In the genomic region with DNA sequence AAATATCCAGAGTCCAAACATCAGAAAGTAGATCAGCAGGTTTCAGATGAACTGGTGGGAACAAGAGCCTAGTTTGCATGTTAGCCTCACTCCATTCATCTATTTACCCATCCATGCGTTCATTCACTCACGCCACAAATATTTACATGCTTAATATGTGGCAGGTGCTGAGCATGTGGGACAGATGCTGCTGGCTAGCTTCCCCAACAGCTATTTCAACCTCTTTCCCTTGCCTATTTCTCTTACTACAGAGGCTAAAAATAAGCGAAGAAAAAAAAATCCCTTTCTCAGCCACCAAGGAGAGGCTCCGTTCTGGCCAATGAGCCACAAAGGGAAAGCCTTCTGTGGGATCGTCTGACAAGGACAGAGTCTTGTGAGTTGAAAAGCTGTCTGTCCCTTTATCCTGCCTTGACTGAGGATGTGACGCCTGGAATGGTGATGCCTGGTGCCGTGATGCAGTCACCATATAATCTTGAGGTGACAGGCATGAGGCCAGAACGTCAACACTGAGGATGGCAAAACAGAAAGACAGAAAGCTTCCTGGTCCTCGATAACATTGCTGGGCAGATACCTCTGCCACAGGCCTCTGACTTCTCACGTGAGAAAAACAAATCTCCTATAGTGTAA, we compare ENCODE assay signal across 10 cellular contexts.
DNase-seq lines count a peak whose midpoint lies in the region; ATAC-seq and TF ChIP-seq lines count a peak whose summit lies in the region.
"Had no signal": no experiment of that assay in that cellular context is flagged by ENCODE, and none has a peak within 500 bp of the region (broad histone marks: within the 10 kb centered on the region; RNA-seq: fewer than 3 reads in every experiment).

No MANE protein-coding gene starts in this region.

- peak overlapping the region; percentile 57 for H3K4me2 ChIP-seq in BLaER1

- H3K27ac ChIP-seq in BLaER1 (0 out of 2 replicates have a peak overlapping the region, but pooled peaks have one; percentile 7), left lung (no peak overlapping the region), WERI-Rb-1 (no peak overlapping the region)
- H3K27ac ChIP-seq: Peyer's patch had no signal

- ATAC-seq in GM19372 (IDR thresholded peaks at IDR 0.05; ENCODE audit: low read depth, unreplicated experiment): peak; percentile 67
- ATAC-seq in HG03139 (IDR thresholded peaks at IDR 0.05; ENCODE audit: unreplicated experiment): peak; percentile 84
- no peak for ATAC-seq in left lung
- ATAC-seq in mucosa of descending colon: no peak
- ATAC-seq in stimulated activated naive B cell treated with anti-CD40 and anti-IgM and Interleukin-4, amounts not matched to agents 10 μg/mL and 1 μg/mL and 100 μg/mL, for 72 hours (replicated peaks): no peak

- H3K4me3 ChIP-seq in BLaER1 (no peak overlapping the region), left lung (no peak overlapping the region), mucosa of descending colon (no peak overlapping the region), WERI-Rb-1 (ENCODE audit: low read depth, low read length) (no peak overlapping the region)
- H3K4me3 ChIP-seq: Peyer's patch had no signal

- intact Hi-C loops in left lung (cut with DNase I): no loop called here
- intact Hi-C loops in mucosa of descending colon (cut with DNase I, micrococcal nuclease): no loop called here

- H3K36me3 ChIP-seq in BLaER1 (peaks cover 3% of the 10 kb centered on the region; the same call in 1 of the 2 replicates), left lung (no peaks in the 10 kb centered on the region), mucosa of descending colon (ENCODE audit: low read depth) (no peaks in the 10 kb centered on the region), WERI-Rb-1 (no peaks in the 10 kb centered on the region)
- H3K36me3 ChIP-seq: Peyer's patch had no signal

- no peak overlapping the region for H3K27ac Mint-ChIP-seq in stimulated activated naive B cell treated with anti-CD40 and anti-IgM and Interleukin-4, amounts not matched to agents 10 μg/mL and 1 μg/mL and 100 μg/mL, for 72 hours

- no peaks in the 10 kb centered on the region for H4K20me1 ChIP-seq in BLaER1

- no peak for TF ChIP-seq CTCF in left lung (IDR thresholded peaks at IDR 0.05)
- no peak for TF ChIP-seq CTCF in mucosa of descending colon (IDR thresholded peaks at IDR 0.05)
- TF ChIP-seq CTCF in WERI-Rb-1 (IDR thresholded peaks at IDR 0.05; ENCODE audit: low read depth, low read length): no peak

- H3K27me3 ChIP-seq in BLaER1 (no peaks in the 10 kb centered on the region), left lung (no peaks in the 10 kb centered on the region), WERI-Rb-1 (ENCODE audit: insufficient read depth, low read depth, severe bottlenecking) (no peaks in the 10 kb centered on the region)
- H3K27me3 ChIP-seq: Peyer's patch had no signal

- peaks cover 18% of the 10 kb centered on the region for H3K4me1 ChIP-seq in BLaER1
- no peaks in the 10 kb centered on the region for H3K4me1 ChIP-seq in left lung
- H3K4me1 ChIP-seq in mucosa of descending colon (ENCODE audit: low read depth): no peaks in the 10 kb centered on the region
- H3K4me1 ChIP-seq: Peyer's patch had no signal

- DNase-seq in left lung (no peak), mucosa of descending colon (no peak), WERI-Rb-1 (no peak)
- DNase-seq in stimulated activated naive B cell treated with anti-CD40 and anti-IgM and Interleukin-4, amounts not matched to agents 10 μg/mL and 1 μg/mL and 100 μg/mL, for 72 hours: no peak
- DNase-seq: DND-41, Peyer's patch had no signal

- H3K4me3 Mint-ChIP-seq in stimulated activated naive B cell treated with anti-CD40 and anti-IgM and Interleukin-4, amounts not matched to agents 10 μg/mL and 1 μg/mL and 100 μg/mL, for 72 hours: no peak overlapping the region

- H3K36me3 Mint-ChIP-seq in stimulated activated naive B cell treated with anti-CD40 and anti-IgM and Interleukin-4, amounts not matched to agents 10 μg/mL and 1 μg/mL and 100 μg/mL, for 72 hours: no peaks in the 10 kb centered on the region

- no peaks in the 10 kb centered on the region for H3K27me3 Mint-ChIP-seq in stimulated activated naive B cell treated with anti-CD40 and anti-IgM and Interleukin-4, amounts not matched to agents 10 μg/mL and 1 μg/mL and 100 μg/mL, for 72 hours

- H3K4me1 Mint-ChIP-seq in stimulated activated naive B cell treated with anti-CD40 and anti-IgM and Interleukin-4, amounts not matched to agents 10 μg/mL and 1 μg/mL and 100 μg/mL, for 72 hours: no peaks in the 10 kb centered on the region

- no peaks in the 10 kb centered on the region for H3K9me3 Mint-ChIP-seq in stimulated activated naive B cell treated with anti-CD40 and anti-IgM and Interleukin-4, amounts not matched to agents 10 μg/mL and 1 μg/mL and 100 μg/mL, for 72 hours

- H3K9me3 ChIP-seq in BLaER1 (no peaks in the 10 kb centered on the region), left lung (no peaks in the 10 kb centered on the region), mucosa of descending colon (no peaks in the 10 kb centered on the region), WERI-Rb-1 (ENCODE audit: severe bottlenecking) (no peaks in the 10 kb centered on the region)
- H3K9me3 ChIP-seq: Peyer's patch had no signal

- no peak overlapping the region for H3K9ac ChIP-seq in BLaER1

TF ChIP-seq in PFSK-1, 5 proteins besides CTCF, POLR2A, EP300 and RAD21:
- TF ChIP-seq TAF1 (IDR thresholded peaks at IDR 0.05; ENCODE audit: borderline replicate concordance, insufficient read depth, low read length) (no peak), FOXP2 (optimal IDR thresholded peaks at IDR 0.05; ENCODE audit: borderline replicate concordance, extremely low read depth, extremely low read length, insufficient read depth) (peak; percentile 54), POLR2AphosphoS5 (IDR thresholded peaks at IDR 0.05; ENCODE audit: low read depth, low read length) (no peak)

Comparison
In these comparisons a context has a peak if more than half of its experiments do, and no peak if none do; other contexts are left out.
1. ATAC-seq: peak in GM19372 (single experiment) and HG03139 (single experiment); none in left lung (single experiment), mucosa of descending colon (single experiment) and stimulated activated naive B cell treated with anti-CD40 and anti-IgM and Interleukin-4, amounts not matched to agents 10 μg/mL and 1 μg/mL and 100 μg/mL, for 72 hours (0 of 2).